In the genomic region with DNA sequence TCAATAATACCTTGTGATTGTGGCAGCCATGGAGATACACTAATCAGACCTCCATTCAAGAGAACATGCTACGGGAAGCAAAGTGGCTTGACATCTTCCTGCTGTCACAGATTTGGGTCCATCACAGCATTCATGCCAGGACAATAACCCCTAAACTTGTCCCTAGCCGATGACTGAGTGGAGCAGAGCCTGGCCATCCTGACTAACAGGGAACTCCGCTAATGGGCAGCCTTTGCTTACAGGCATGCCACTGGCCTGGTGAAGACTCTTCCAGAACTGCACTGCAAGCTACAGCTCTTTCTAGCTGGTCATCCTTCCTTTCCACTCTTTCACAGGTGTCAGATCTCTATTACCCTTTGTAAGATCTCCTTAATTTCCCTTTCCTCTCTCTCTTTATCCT, we compare ENCODE assay signal across 25 cellular contexts. TPM values are rescaled to one million over a fixed set of nuclear protein-coding genes. Genes with fewer than 3 reads are reported as not detected.
DNase-seq lines count a peak whose midpoint lies in the region; ATAC-seq and TF ChIP-seq lines count a peak whose summit lies in the region.
"Had no signal": no experiment of that assay in that cellular context is flagged by ENCODE, and none has a peak within 500 bp of the region (broad histone marks: within the 10 kb centered on the region; RNA-seq: fewer than 3 reads in every experiment).

No MANE protein-coding gene starts in this region.

- no peak for TF ChIP-seq EP300 in SK-N-SH (IDR thresholded peaks at IDR 0.05; ENCODE audit: borderline replicate concordance in 1 of 2, low read depth in 1 of 2, low read length in 1 of 2)

- no peaks in the 10 kb centered on the region for H3K9me2 ChIP-seq in SK-N-SH

- peaks cover 0 to 2% of the 10 kb centered on the region in 2 experiments for H3K36me3 ChIP-seq in SK-N-SH (replicated peaks in 1 of 2; ENCODE audit: control insufficient read depth in 1 of 2, insufficient read depth in 2 of 2, low read length in 1 of 2)
- H3K36me3 ChIP-seq: brain microvascular endothelial cell, Peyer's patch had no signal

- CTCF ChIA-PET in SK-N-SH (lab: Yijun Ruan, JAX) = no interaction called here
- CTCF ChIA-PET in WTC11 (lab: Charles Lee) = no interaction called here

- no peak overlapping the region for H3K4me2 ChIP-seq in SK-N-SH

- no peaks in the 10 kb centered on the region for H3F3A ChIP-seq in SK-N-SH (replicated peaks; ENCODE audit: insufficient read depth)

- peaks cover 4% of the 10 kb centered on the region for H3K9me3 Mint-ChIP-seq in stimulated activated memory B cell treated with anti-CD40 and anti-IgM and Interleukin-4, amounts not matched to agents 10 μg/mL and 1 μg/mL and 100 μg/mL, for 72 hours
- peaks cover 5% of the 10 kb centered on the region; the same call in 1 of the 2 replicates for H3K9me3 Mint-ChIP-seq in WTC11

- POLR2A ChIA-PET in SK-N-SH (lab: Yijun Ruan, JAX) (interaction anchor here (1.4 kb wide), 1 partner anchor 16 kb away, joined by 3 read pairs; a partner anchor contains a TSS), WTC11 (lab: Charles Lee) (no interaction called here)

- peak overlapping the region; percentile 1 for H3K27ac Mint-ChIP-seq in stimulated activated memory B cell treated with anti-CD40 and anti-IgM and Interleukin-4, amounts not matched to agents 10 μg/mL and 1 μg/mL and 100 μg/mL, for 72 hours
- H3K27ac Mint-ChIP-seq in WTC11 = no peak overlapping the region
- H3K27ac Mint-ChIP-seq: progenitor cell of endocrine pancreas had no signal

- TF ChIP-seq RAD21 in SK-N-SH (IDR thresholded peaks at IDR 0.05; ENCODE audit: low read length) = no peak

- H3K27ac ChIP-seq in SK-N-SH (ENCODE audit: low read depth in 2 of 2, low read length in 1 of 2) (peak overlapping the region in 1 of 2 experiments; percentile 32; a peak in 1 of 4 replicates), epithelial cell of prostate (peak overlapping the region; percentile 61)
- H3K27ac ChIP-seq: 22Rv1, brain microvascular endothelial cell, Peyer's patch, testis had no signal

- H3K4me3 Mint-ChIP-seq in stimulated activated memory B cell treated with anti-CD40 and anti-IgM and Interleukin-4, amounts not matched to agents 10 μg/mL and 1 μg/mL and 100 μg/mL, for 72 hours = no peak overlapping the region
- no peak overlapping the region for H3K4me3 Mint-ChIP-seq in WTC11
- H3K4me3 Mint-ChIP-seq: CD14-positive monocyte had no signal

- H3K4me3 ChIP-seq in SK-N-SH (ENCODE audit: low read depth in 2 of 2, low read length in 1 of 2) = no peak overlapping the region
- H3K4me3 ChIP-seq: Peyer's patch, testis had no signal

- H3K27me3 ChIP-seq in SK-N-SH (ENCODE audit: insufficient read depth) = no peaks in the 10 kb centered on the region
- H3K27me3 ChIP-seq: brain microvascular endothelial cell, Peyer's patch, testis had no signal

- DNase-seq in SK-N-SH (no peak), epithelial cell of prostate (ENCODE audit: low read depth, low spot score) (no peak), WTC11 (ENCODE audit: low spot score) (no peak)
- DNase-seq in activated CD4-positive, CD25-positive, alpha-beta regulatory T cell treated with anti-CD3 and anti-CD28 coated beads, Interleukin-2, amount 50 U/mL, for 72 hours = no peak
- DNase-seq: activated CD4-positive, CD25-positive, alpha-beta regulatory T cell; activated naive CD4-positive, alpha-beta T cell treated with anti-CD3 and anti-CD28 coated beads, Interleukin-2, amount 50 U/mL, for 16 hours; amniotic stem cell; brain microvascular endothelial cell; Calu3; head of caudate nucleus; NCI-H1092; NCI-H1930; NCI-H526 treated with DMSO at 0.1 percent for 48 hours; Peyer's patch; SHP77 treated with DMSO at 0.1 percent for 48 hours; stimulated activated naive CD8-positive, alpha-beta T cell treated with anti-CD3 and anti-CD28 coated beads, Interleukin-15, Interleukin-2, amounts not matched to agents 100 U/mL and 50 U/mL, for 24 hours; testis had no signal

- ATAC-seq in SK-N-SH treated with all-trans-retinoic acid at 6 μM for 48 hours = peak; percentile 33
- ATAC-seq in HG03196 (IDR thresholded peaks at IDR 0.05; ENCODE audit: unreplicated experiment) = peak; percentile 11
- ATAC-seq in stimulated activated memory B cell treated with anti-CD40 and anti-IgM and Interleukin-4, amounts not matched to agents 10 μg/mL and 1 μg/mL and 100 μg/mL, for 72 hours = no peak
- ATAC-seq in WTC11 = no peak
- no peak for ATAC-seq in HG03139 (IDR thresholded peaks at IDR 0.05; ENCODE audit: unreplicated experiment)
- ATAC-seq: sciatic nerve had no signal

- peaks cover 16% of the 10 kb centered on the region for H3K4me1 Mint-ChIP-seq in stimulated activated memory B cell treated with anti-CD40 and anti-IgM and Interleukin-4, amounts not matched to agents 10 μg/mL and 1 μg/mL and 100 μg/mL, for 72 hours
- no peaks in the 10 kb centered on the region for H3K4me1 Mint-ChIP-seq in WTC11

- no peaks in the 10 kb centered on the region for H4K20me1 ChIP-seq in SK-N-SH (ENCODE audit: insufficient read depth)

- no peaks in the 10 kb centered on the region for H3K27me3 Mint-ChIP-seq in stimulated activated memory B cell treated with anti-CD40 and anti-IgM and Interleukin-4, amounts not matched to agents 10 μg/mL and 1 μg/mL and 100 μg/mL, for 72 hours
- H3K27me3 Mint-ChIP-seq in WTC11 (ENCODE audit: low read depth) = no peaks in the 10 kb centered on the region
- H3K27me3 Mint-ChIP-seq: progenitor cell of endocrine pancreas had no signal

- H3K9me3 ChIP-seq in SK-N-SH = no peaks in the 10 kb centered on the region
- H3K9me3 ChIP-seq: Peyer's patch, testis had no signal

- H2AFZ ChIP-seq in SK-N-SH (ENCODE audit: low read depth) = no peak overlapping the region

- no peaks in the 10 kb centered on the region; a peak in 2 of 4 replicates for H3K4me1 ChIP-seq in SK-N-SH (ENCODE audit: control insufficient read depth in 1 of 2, insufficient read depth in 2 of 2, low read depth in 1 of 2, low read length in 1 of 2)
- H3K4me1 ChIP-seq: Peyer's patch, testis had no signal

- TF ChIP-seq CTCF in SK-N-SH (IDR thresholded peaks at IDR 0.05) (no peak), WTC11 (IDR thresholded peaks at IDR 0.05) (no peak)

- H3K9ac ChIP-seq in SK-N-SH = no peak overlapping the region

- peaks cover 5% of the 10 kb centered on the region; the same call in 1 of the 2 replicates for H3K79me2 ChIP-seq in SK-N-SH (ENCODE audit: insufficient read depth)

- WGBS in SK-N-SH (ENCODE audit: low lambda C conversion rate) = 89% methylated on average over 1 of the region's 3 CpGs

- peaks cover 6% of the 10 kb centered on the region for H3K36me3 Mint-ChIP-seq in stimulated activated memory B cell treated with anti-CD40 and anti-IgM and Interleukin-4, amounts not matched to agents 10 μg/mL and 1 μg/mL and 100 μg/mL, for 72 hours
- peaks cover 5% of the 10 kb centered on the region; the same call in 1 of the 2 replicates for H3K36me3 Mint-ChIP-seq in WTC11

TF ChIP-seq in SK-N-SH treated with all-trans-retinoic acid at 6 μM for 48 hours, 23 proteins besides CTCF, POLR2A, EP300 and RAD21:
- TF ChIP-seq TCF4 (CRISPR knock-in tag; IDR thresholded peaks at IDR 0.05; ENCODE audit: borderline replicate concordance) = no peak

TF ChIP-seq in SK-N-SH, 30 proteins besides CTCF, POLR2A, EP300 and RAD21:
- TF ChIP-seq ELF1 (IDR thresholded peaks at IDR 0.05) = no peak
- TF ChIP-seq, protein P1, sequence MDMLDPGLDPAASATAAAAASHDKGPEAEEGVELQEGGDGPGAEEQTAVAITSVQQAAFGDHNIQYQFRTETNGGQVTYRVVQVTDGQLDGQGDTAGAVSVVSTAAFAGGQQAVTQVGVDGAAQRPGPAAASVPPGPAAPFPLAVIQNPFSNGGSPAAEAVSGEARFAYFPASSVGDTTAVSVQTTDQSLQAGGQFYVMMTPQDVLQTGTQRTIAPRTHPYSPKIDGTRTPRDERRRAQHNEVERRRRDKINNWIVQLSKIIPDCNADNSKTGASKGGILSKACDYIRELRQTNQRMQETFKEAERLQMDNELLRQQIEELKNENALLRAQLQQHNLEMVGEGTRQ (IDR thresholded peaks at IDR 0.05; ENCODE audit: borderline replicate concordance, low read depth, low read length) = no peak
- no peak for TF ChIP-seq NFIC (IDR thresholded peaks at IDR 0.05; ENCODE audit: borderline replicate concordance)
- TF ChIP-seq, protein P2, sequence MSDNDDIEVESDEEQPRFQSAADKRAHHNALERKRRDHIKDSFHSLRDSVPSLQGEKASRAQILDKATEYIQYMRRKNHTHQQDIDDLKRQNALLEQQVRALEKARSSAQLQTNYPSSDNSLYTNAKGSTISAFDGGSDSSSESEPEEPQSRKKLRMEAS (IDR thresholded peaks at IDR 0.05; ENCODE audit: low read depth) = no peak
TF ChIP-seq in SK-N-SH: peak in this region for 0.

TF ChIP-seq in WTC11, 78 proteins besides CTCF, POLR2A, EP300 and RAD21:
- TF ChIP-seq, protein P3, sequence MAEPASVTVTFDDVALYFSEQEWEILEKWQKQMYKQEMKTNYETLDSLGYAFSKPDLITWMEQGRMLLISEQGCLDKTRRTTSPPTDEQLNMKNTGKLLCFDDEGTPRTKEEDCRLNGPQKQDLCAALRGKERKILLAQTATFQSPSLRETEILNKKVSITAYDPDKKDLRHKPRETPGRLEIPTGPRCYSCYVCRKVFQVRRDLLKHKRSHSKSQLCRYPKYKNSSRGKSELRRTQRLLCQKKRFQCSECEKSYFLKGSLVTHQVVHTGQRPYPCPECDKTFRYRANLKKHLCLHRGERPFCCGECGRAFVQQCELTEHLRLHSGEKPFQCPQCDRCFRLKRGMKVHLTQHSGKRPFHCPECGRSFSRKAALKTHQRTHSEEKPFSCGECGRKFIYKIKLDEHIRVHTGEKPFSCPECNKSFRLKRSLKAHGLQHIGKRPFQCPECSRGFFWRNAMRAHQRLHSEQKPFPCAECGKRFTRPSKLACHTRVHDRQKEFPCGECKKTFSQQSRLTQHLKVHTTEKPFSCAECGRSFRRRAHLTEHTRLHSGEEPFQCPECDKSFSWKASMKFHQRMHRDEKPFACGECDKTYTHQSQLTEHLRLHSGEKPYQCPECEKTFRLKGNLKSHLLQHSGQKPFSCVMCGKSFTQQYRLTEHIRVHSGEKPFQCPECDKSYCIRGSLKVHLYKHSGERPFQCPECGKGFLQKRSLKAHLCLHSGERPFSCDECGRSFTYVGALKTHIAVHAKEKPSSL (CRISPR knock-in tag; conservative IDR thresholded peaks at IDR 0.05) = no peak
- TF ChIP-seq SOX15 (CRISPR knock-in tag; IDR thresholded peaks at IDR 0.05) = no peak
- TF ChIP-seq HMGA2 (CRISPR knock-in tag; IDR thresholded peaks at IDR 0.05) = no peak

RNA-seq across cellular contexts. Expression of a gene that starts 16.0 kb away (rescaled TPM):
- polyA plus RNA-seq in SK-N-SH (2012; rRNA removed) = 22.4 and 24.9 TPM in 2 replicates
- polyA plus RNA-seq in SK-N-SH (2012; cell fraction: cytosol; rRNA removed) = 22.6 and 27.3 TPM in 2 replicates
- polyA plus RNA-seq in SK-N-SH (2012; cell fraction: nucleus; rRNA removed) = 11.5 and 23.0 TPM in 2 replicates
- 6.4 to 8.8 TPM (median 6.9 TPM) in 3 replicates for total RNA-seq in WTC11 (2021)

Comparison
In these comparisons a context has a peak if more than half of its experiments do, and no peak if none do; other contexts are left out.
1. ATAC-seq: peak in SK-N-SH treated with all-trans-retinoic acid at 6 μM for 48 hours (single experiment) and HG03196 (single experiment); none in stimulated activated memory B cell treated with anti-CD40 and anti-IgM and Interleukin-4, amounts not matched to agents 10 μg/mL and 1 μg/mL and 100 μg/mL, for 72 hours (single experiment), WTC11 (single experiment) and HG03139 (single experiment).